Comparison of ENCODE assay signal across 11 cellular contexts in genomic region chr4:132614682-132615081, GRCh38.
DNase-seq lines count a peak whose midpoint lies in the region; ATAC-seq and TF ChIP-seq lines count a peak whose summit lies in the region.
"Had no signal": no experiment of that assay in that cellular context is flagged by ENCODE, and none has a peak within 500 bp of the region (broad histone marks: within the 10 kb centered on the region; RNA-seq: fewer than 3 reads in every experiment).

No MANE protein-coding gene starts in this region.

- peak; percentile 88 for TF ChIP-seq CTCF in chondrocyte (IDR thresholded peaks at IDR 0.05)
- peak; percentile 60 for TF ChIP-seq CTCF in osteocyte (IDR thresholded peaks at IDR 0.05)

- H3K27ac Mint-ChIP-seq in chondrocyte (ENCODE audit: unreplicated experiment) (no peak overlapping the region), osteocyte (ENCODE audit: unreplicated experiment) (no peak overlapping the region)
- H3K27ac Mint-ChIP-seq: activated CD4-positive, alpha-beta T cell treated with anti-CD3 and anti-CD28 coated beads, Interleukin-2, amount 10 ng/mL, durations not matched to agents 7 days and 5 days had no signal

- peak; percentile 4 for DNase-seq in NCI-H1694 treated with DMSO at 0.1 percent for 48 hours (lab: John Stamatoyannopoulos, UW)
- no peak for DNase-seq in NCI-H1694 (lab: John Stamatoyannopoulos, UW)
- peak; percentile 2 for DNase-seq in NCI-H69 (lab: John Stamatoyannopoulos, UW)
- no peak for DNase-seq in chondrocyte (ENCODE audit: low spot score)
- DNase-seq in osteocyte (ENCODE audit: extremely low spot score, unreplicated experiment), result no peak
- DNase-seq in GM19238 (ENCODE audit: insufficient read length, low spot score), result no peak
- no peak for DNase-seq in cerebellar cortex (ENCODE audit: low spot score)
- DNase-seq: activated CD4-positive, alpha-beta T cell treated with anti-CD3 and anti-CD28 coated beads, Interleukin-2, amount 10 ng/mL, durations not matched to agents 7 days and 5 days; effector memory CD4-positive, alpha-beta T cell; stimulated activated CD4-positive, alpha-beta T cell treated with anti-CD3 and anti-CD28 coated beads, Interleukin-12 subunit alpha, Interleukin-12 subunit beta, amount 100 ng/mL, for 4 hours had no signal

- H3K4me3 Mint-ChIP-seq in chondrocyte (ENCODE audit: unreplicated experiment) (no peak overlapping the region), osteocyte (ENCODE audit: unreplicated experiment) (no peak overlapping the region)
- H3K4me3 Mint-ChIP-seq: activated CD4-positive, alpha-beta T cell treated with anti-CD3 and anti-CD28 coated beads, Interleukin-2, amount 10 ng/mL, durations not matched to agents 7 days and 5 days had no signal

- H3K27me3 Mint-ChIP-seq in chondrocyte (ENCODE audit: low read depth) (no peaks in the 10 kb centered on the region), osteocyte (ENCODE audit: unreplicated experiment) (no peaks in the 10 kb centered on the region)
- H3K27me3 Mint-ChIP-seq: activated CD4-positive, alpha-beta T cell treated with anti-CD3 and anti-CD28 coated beads, Interleukin-2, amount 10 ng/mL, durations not matched to agents 7 days and 5 days had no signal

- H3K9me3 Mint-ChIP-seq in chondrocyte (ENCODE audit: low read depth) (peaks cover 3% of the 10 kb centered on the region), osteocyte (ENCODE audit: unreplicated experiment) (peaks cover 9% of the 10 kb centered on the region)

- ATAC-seq in HG03342 (IDR thresholded peaks at IDR 0.05; ENCODE audit: unreplicated experiment), result no peak

- H3K36me3 Mint-ChIP-seq in chondrocyte (ENCODE audit: low read depth) (no peaks in the 10 kb centered on the region), osteocyte (ENCODE audit: unreplicated experiment) (no peaks in the 10 kb centered on the region)

- no peaks in the 10 kb centered on the region for H3K4me1 Mint-ChIP-seq in chondrocyte (ENCODE audit: low read depth)
- H3K4me1 Mint-ChIP-seq in osteocyte (ENCODE audit: unreplicated experiment), result no peaks in the 10 kb centered on the region
- H3K4me1 Mint-ChIP-seq: activated CD4-positive, alpha-beta T cell treated with anti-CD3 and anti-CD28 coated beads, Interleukin-2, amount 10 ng/mL, durations not matched to agents 7 days and 5 days had no signal

Comparison
In these comparisons a context has a peak if more than half of its experiments do, and no peak if none do; other contexts are left out.
1. DNase-seq: peak in NCI-H1694 treated with DMSO at 0.1 percent for 48 hours (single experiment) and NCI-H69 (single experiment); none in NCI-H1694 (single experiment), chondrocyte (single experiment), osteocyte (single experiment), GM19238 (single experiment) and cerebellar cortex (single experiment).